In genomic region chr2:120365236-120365793, GRCh38 we compare ENCODE assay signal across 20 cellular contexts. TPM values are rescaled to one million over a fixed set of nuclear protein-coding genes. Genes with fewer than 3 reads are reported as not detected.
DNase-seq lines count a peak whose midpoint lies in the region; ATAC-seq, FAIRE-seq and TF ChIP-seq lines count a peak whose summit lies in the region.
"Had no signal": no experiment of that assay in that cellular context is flagged by ENCODE, and none has a peak within 500 bp of the region (broad histone marks: within the 10 kb centered on the region; RNA-seq: fewer than 3 reads in every experiment).

No MANE protein-coding gene starts in this region.

- no peaks in the 10 kb centered on the region for H3K27me3 ChIP-seq in heart left ventricle
- H3K27me3 ChIP-seq in BLaER1 treated with 17β-estradiol and CSF1 and Interleukin-3, amounts not matched to agents 10 nM and 100 nM, result no peaks in the 10 kb centered on the region
- no peaks in the 10 kb centered on the region for H3K27me3 ChIP-seq in psoas muscle (ENCODE audit: insufficient read depth in 3 of 3, low read length in 2 of 3)

- TF ChIP-seq POLR2A in heart left ventricle (IDR thresholded peaks at IDR 0.05), result no peak

- no peak overlapping the region for H3K9ac ChIP-seq in BLaER1 treated with 17β-estradiol and CSF1 and Interleukin-3, amounts not matched to agents 10 nM and 100 nM
- no peak overlapping the region for H3K9ac ChIP-seq in kidney (ENCODE audit: low read length in 2 of 2)

- H3K36me3 ChIP-seq in heart left ventricle (no peaks in the 10 kb centered on the region), kidney (ENCODE audit: control insufficient read depth in 1 of 2, insufficient read depth in 2 of 2, low read length in 2 of 2) (no peaks in the 10 kb centered on the region), psoas muscle (ENCODE audit: insufficient read depth in 1 of 2, low read depth in 1 of 2) (no peaks in the 10 kb centered on the region)
- H3K36me3 ChIP-seq in BLaER1 treated with 17β-estradiol and CSF1 and Interleukin-3, amounts not matched to agents 10 nM and 100 nM, result no peaks in the 10 kb centered on the region

- peak; percentile 44 to 74 (median 48) for ATAC-seq in heart left ventricle
- no peak for ATAC-seq in left cardiac atrium
- peak in 3 of 4 donors; percentile 83 to 85 (median 85) for ATAC-seq in psoas muscle
- ATAC-seq: HCT116 had no signal

- H4K20me1 ChIP-seq in BLaER1 treated with 17β-estradiol and CSF1 and Interleukin-3, amounts not matched to agents 10 nM and 100 nM, result no peaks in the 10 kb centered on the region; a peak in 1 of 22 replicates

- H3K4me3 ChIP-seq in heart left ventricle (no peak overlapping the region), kidney (ENCODE audit: low read length in 2 of 2) (no peak overlapping the region), psoas muscle (no peak overlapping the region)
- no peak overlapping the region for H3K4me3 ChIP-seq in BLaER1 treated with 17β-estradiol and CSF1 and Interleukin-3, amounts not matched to agents 10 nM and 100 nM

- TF ChIP-seq CTCF in heart left ventricle (IDR thresholded peaks at IDR 0.05) (no peak), kidney (IDR thresholded peaks at IDR 0.05; ENCODE audit: borderline replicate concordance, extremely low read depth, insufficient read depth) (no peak), psoas muscle (IDR thresholded peaks at IDR 0.05) (no peak)

- peaks cover 0 to under 1% (median 0%) of the 10 kb centered on the region in 12 donors for H3K9me3 ChIP-seq in heart left ventricle
- peaks cover 0 to 6% (median 0%) of the 10 kb centered on the region in 11 experiments; a peak in 1 of 22 replicates for H3K9me3 ChIP-seq in BLaER1 treated with 17β-estradiol and CSF1 and Interleukin-3, amounts not matched to agents 10 nM and 100 nM (replicated peaks in 1 of 11)
- H3K9me3 ChIP-seq in kidney (ENCODE audit: control insufficient read depth in 1 of 2, low read length in 2 of 2), result no peaks in the 10 kb centered on the region
- H3K9me3 ChIP-seq in psoas muscle, result no peaks in the 10 kb centered on the region
- H3K9me3 ChIP-seq: Caco-2 had no signal

- H3K4me2 ChIP-seq in BLaER1 treated with 17β-estradiol and CSF1 and Interleukin-3, amounts not matched to agents 10 nM and 100 nM, result peak overlapping the region in 8 of 11 experiments; percentile 35 to 93 (median 80); a peak in 15 of 22 replicates

- DNase-seq in heart left ventricle, result peak in 1 of 5 donors; percentile 47
- DNase-seq in left cardiac atrium, result no peak
- DNase-seq in kidney, result peak; percentile 28
- DNase-seq in psoas muscle, result peak; percentile 5 to 68
- DNase-seq in retina, result no peak
- no peak for DNase-seq in DMS153 treated with DMSO at 0.1 percent for 48 hours (lab: John Stamatoyannopoulos, UW; ENCODE audit: unreplicated experiment)
- DNase-seq: Caco-2; CD4-positive, alpha-beta T cell; DMS79; GDM1; GOT3; H7; HFFc6 had no signal

- H3K27ac ChIP-seq in heart left ventricle (no peak overlapping the region), kidney (ENCODE audit: low read depth in 2 of 2, low read length in 2 of 2) (no peak overlapping the region), psoas muscle (no peak overlapping the region)
- no peak overlapping the region for H3K27ac ChIP-seq in BLaER1 treated with 17β-estradiol and CSF1 and Interleukin-3, amounts not matched to agents 10 nM and 100 nM
- H3K27ac ChIP-seq: C4-2B had no signal

- WGBS in heart left ventricle, 4 donors, result 54 to 78% (median 70%) methylated on average over 12 to 13 of the region's 13 CpGs
- WGBS in psoas muscle, 3 donors, result 70 to 78% (median 71%) methylated on average over 13 of the region's 13 CpGs

- intact Hi-C loops in heart left ventricle (cut with DNase I), result no loop called here
- intact Hi-C loops in left cardiac atrium (cut with DNase I), result no loop called here
- intact Hi-C loops in kidney (cut with DNase I), result no loop called here
- intact Hi-C loops in psoas muscle (cut with DNase I), result no loop called here

- no peak for FAIRE-seq in kidney (lab: Jason Lieb, UNC)
- FAIRE-seq: D721Med, GM12892, GM18507 had no signal

- H3K4me1 ChIP-seq in heart left ventricle (peaks cover 0 to 8% (median 1%) of the 10 kb centered on the region in 12 donors), kidney (ENCODE audit: control insufficient read depth in 1 of 2, insufficient read depth in 1 of 2, low read depth in 1 of 2, low read length in 2 of 2) (no peaks in the 10 kb centered on the region), psoas muscle (peaks cover 4% of the 10 kb centered on the region)
- peaks cover 11 to 67% (median 56%) of the 10 kb centered on the region in 10 experiments for H3K4me1 ChIP-seq in BLaER1 treated with 17β-estradiol and CSF1 and Interleukin-3, amounts not matched to agents 10 nM and 100 nM
- H3K4me1 ChIP-seq: Caco-2 had no signal

RNA-seq across cellular contexts. Expression of gene INHBB, which starts 19.4 kb away (rescaled TPM):
- total RNA-seq in heart left ventricle (10 to 100 TPM in 1 of 9 donors, 1 to 10 TPM in 6, under 1 TPM in 2; 0.70 to 38.0 (median 2.0) TPM), left cardiac atrium (1 to 10 TPM; 3.7 to 3.9 TPM), kidney (3.7 TPM), psoas muscle (10 to 100 TPM in 2 of 4 donors, 1 to 10 TPM in 2; 2.9 to 19.3 (median 11.0) TPM)
- polyA plus RNA-seq in heart left ventricle (1 to 10 TPM; 2.8 to 7.8 TPM), kidney (ENCODE audit: insufficient read depth, low read depth, low replicate concordance) (0.49 TPM), psoas muscle (10 to 100 TPM in 2 of 3 donors, 1 to 10 TPM in 1; 7.4 to 20.0 (median 13.4) TPM)
- total RNA-seq: B cell; CD4-positive, alpha-beta T cell had no signal

Comparison
In these comparisons a context has a peak if more than half of its experiments do, and no peak if none do; other contexts are left out.
1. ATAC-seq: peak in heart left ventricle (4 of 4) and psoas muscle (3 of 4); none in left cardiac atrium (0 of 2).
2. DNase-seq: peak in kidney (single experiment) and psoas muscle (2 of 2); none in left cardiac atrium (single experiment), retina (single experiment) and DMS153 treated with DMSO at 0.1 percent for 48 hours (single experiment).